16 cellular contexts compared by ENCODE assay signal in the genomic region with DNA sequence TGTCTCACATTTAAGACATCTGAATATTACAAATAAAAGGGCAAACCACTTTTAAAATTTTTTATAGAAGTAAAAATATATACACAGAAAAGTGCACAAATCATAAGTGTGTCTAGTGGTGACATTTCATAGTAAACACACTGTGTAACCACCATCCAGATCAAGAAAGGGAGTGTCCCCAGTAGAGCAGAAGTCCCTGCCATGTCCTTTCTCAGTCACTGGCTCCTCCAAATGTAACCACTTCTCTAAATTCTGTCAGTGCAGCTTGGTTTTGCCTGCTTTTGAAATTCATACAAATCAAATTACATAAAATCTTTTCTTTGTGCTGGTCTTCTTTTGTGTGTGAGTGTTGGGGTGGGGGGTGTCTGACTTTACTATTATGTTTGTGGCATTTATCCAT.
"Had no signal": no experiment of that assay in that cellular context is flagged by ENCODE, and none has a peak within 500 bp of the region (broad histone marks: within the 10 kb centered on the region; RNA-seq: fewer than 3 reads in every experiment).

No MANE protein-coding gene starts in this region.

- H3K36me3 Mint-ChIP-seq: activated naive CD8-positive, alpha-beta T cell treated with anti-CD3 and anti-CD28 coated beads for 36 hours had no signal

- DNase-seq: activated gamma-delta T cell treated with Interleukin-2 at 50 U/mL for 16 hours; activated naive CD8-positive, alpha-beta T cell treated with anti-CD3 and anti-CD28 coated beads for 36 hours; activated T-cell treated with anti-CD3 and anti-CD28 coated beads, Interleukin-2, amount 50 U/mL, for 24 hours; cerebellar nuclear complex; dermis blood vessel endothelial cell; kidney; left ventricle myocardium superior; midbrain; retina; stimulated activated CD4-positive, alpha-beta T cell treated with anti-CD3 and anti-CD28 coated beads, Interleukin-15, amount 100 ng/mL, for 24 hours; stimulated activated CD4-positive, alpha-beta T cell treated with anti-CD3 and anti-CD28 coated beads, Interleukin-4, amount 100 ng/mL, for 24 hours; stomach had no signal

- H3K4me3 Mint-ChIP-seq: activated naive CD8-positive, alpha-beta T cell treated with anti-CD3 and anti-CD28 coated beads for 36 hours; activated T-cell treated with anti-CD3 and anti-CD28 coated beads, Interleukin-2, amount 50 U/mL, for 24 hours had no signal

- H3K27ac ChIP-seq: hepatocyte, parathyroid adenoma, stomach, vagina had no signal

- ATAC-seq: activated CD4-positive, CD25-positive, alpha-beta regulatory T cell treated with anti-CD3 and anti-CD28 coated beads, Interleukin-2, amount 50 U/mL, for 24 hours; left ventricle myocardium superior had no signal

- H3K27me3 Mint-ChIP-seq: activated T-cell treated with anti-CD3 and anti-CD28 coated beads, Interleukin-2, amount 50 U/mL, for 24 hours had no signal

- H3K9me3 Mint-ChIP-seq: activated naive CD8-positive, alpha-beta T cell treated with anti-CD3 and anti-CD28 coated beads for 36 hours; activated T-cell treated with anti-CD3 and anti-CD28 coated beads, Interleukin-2, amount 50 U/mL, for 24 hours had no signal

- H3K27ac Mint-ChIP-seq: activated naive CD8-positive, alpha-beta T cell treated with anti-CD3 and anti-CD28 coated beads for 36 hours; activated T-cell treated with anti-CD3 and anti-CD28 coated beads, Interleukin-2, amount 50 U/mL, for 24 hours had no signal

- H3K4me1 Mint-ChIP-seq: activated naive CD8-positive, alpha-beta T cell treated with anti-CD3 and anti-CD28 coated beads for 36 hours had no signal
